ENCODE assay signal across 12 cellular contexts in the genomic region with DNA sequence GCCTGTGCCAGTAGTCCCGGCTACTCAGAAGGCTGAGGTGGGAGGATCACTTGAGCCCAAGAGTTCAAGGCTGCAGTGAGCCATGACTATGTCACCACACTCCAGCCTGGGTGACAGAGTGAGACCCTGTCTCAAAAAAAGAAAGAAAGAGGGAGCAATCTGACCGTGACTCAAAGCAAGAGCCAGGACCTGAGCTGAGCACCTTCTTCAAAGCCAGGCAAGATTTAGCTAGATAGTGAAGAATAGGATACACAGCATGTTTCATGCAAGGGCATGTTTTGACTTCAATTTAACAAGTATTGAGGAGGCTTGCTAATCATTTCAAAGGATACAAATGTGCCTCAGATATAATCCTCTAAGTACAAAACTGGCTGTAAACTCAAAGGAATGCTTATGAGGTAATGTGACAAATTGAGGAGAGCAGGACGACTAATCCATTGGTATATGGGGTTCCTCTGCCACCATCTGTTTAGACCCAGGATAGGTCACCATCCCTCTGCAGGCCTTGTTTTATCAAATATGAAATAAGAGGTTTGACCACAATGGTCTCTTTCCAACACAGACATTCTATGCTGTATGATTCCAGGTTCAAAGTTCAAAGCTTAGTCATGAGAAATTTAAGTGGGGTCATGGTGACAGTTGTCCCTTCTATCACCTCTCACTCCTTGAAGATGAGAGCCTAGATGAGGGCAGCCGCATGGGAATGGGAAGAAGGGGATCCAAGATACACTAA. TPM values are rescaled to one million over a fixed set of nuclear protein-coding genes. Genes with fewer than 3 reads are reported as not detected.
DNase-seq lines count a peak whose midpoint lies in the region; ATAC-seq, FAIRE-seq and TF ChIP-seq lines count a peak whose summit lies in the region.
"Had no signal": no experiment of that assay in that cellular context is flagged by ENCODE, and none has a peak within 500 bp of the region (broad histone marks: within the 10 kb centered on the region; RNA-seq: fewer than 3 reads in every experiment).

No MANE protein-coding gene starts in this region.

- no peaks in the 10 kb centered on the region for H3K4me1 ChIP-seq in smooth muscle cell (ENCODE audit: low read depth)
- H3K4me1 ChIP-seq: neural progenitor cell had no signal

- WGBS in smooth muscle cell (ENCODE audit: low lambda C conversion rate) = 75% methylated on average over 4 of the region's 4 CpGs

- FAIRE-seq in bronchial epithelial cell (lab: Jason Lieb, UNC) = no peak
- FAIRE-seq: A204.1 had no signal

- H3K9me3 ChIP-seq in smooth muscle cell (replicated peaks; ENCODE audit: low read depth) = no peaks in the 10 kb centered on the region

- TF ChIP-seq CTCF in HL-60 (IDR thresholded peaks at IDR 0.05; ENCODE audit: insufficient read depth, low read length) (no peak), bronchial epithelial cell (IDR thresholded peaks at IDR 0.05; ENCODE audit: insufficient read depth, low read length, severe bottlenecking) (no peak), smooth muscle cell (IDR thresholded peaks at IDR 0.05; ENCODE audit: borderline replicate concordance, insufficient read depth, poor library complexity, severe bottlenecking) (no peak)

- H3K79me2 ChIP-seq in smooth muscle cell (ENCODE audit: low read depth) = peaks cover 10% of the 10 kb centered on the region

- H3K4me3 ChIP-seq in HL-60 (replicated peaks; ENCODE audit: insufficient read depth, low read length) = no peak overlapping the region
- H3K4me3 ChIP-seq in bronchial epithelial cell (ENCODE audit: low read depth, low read length) = no peak overlapping the region
- H3K4me3 ChIP-seq in smooth muscle cell = no peak overlapping the region
- H3K4me3 ChIP-seq: neural progenitor cell had no signal

- no peaks in the 10 kb centered on the region for H3K27me3 ChIP-seq in HL-60 (ENCODE audit: insufficient read depth, poor library complexity, severe bottlenecking)
- no peaks in the 10 kb centered on the region for H3K27me3 ChIP-seq in bronchial epithelial cell (ENCODE audit: control insufficient read depth, insufficient read depth, low read length)
- H3K27me3 ChIP-seq in smooth muscle cell (ENCODE audit: low read depth) = no peaks in the 10 kb centered on the region
- H3K27me3 ChIP-seq: neural progenitor cell had no signal

- H4K20me1 ChIP-seq in smooth muscle cell (ENCODE audit: low read depth) = no peaks in the 10 kb centered on the region

- H3K4me2 ChIP-seq in smooth muscle cell = no peak overlapping the region
- H3K4me2 ChIP-seq: neural progenitor cell had no signal

- no peak for DNase-seq in activated CD4-positive, CD25-positive, alpha-beta regulatory T cell (lab: John Stamatoyannopoulos, UW)
- DNase-seq in HL-60 (ENCODE audit: low read depth in 1 of 2, low spot score in 1 of 2) = no peak
- DNase-seq in bronchial epithelial cell (ENCODE audit: low read depth) = peak; percentile 45
- DNase-seq in smooth muscle cell (lab: John Stamatoyannopoulos, UW; ENCODE audit: unreplicated experiment) = no peak
- no peak for DNase-seq in GDM1 (lab: John Stamatoyannopoulos, UW)
- no peak for DNase-seq in SK-N-DZ (ENCODE audit: low spot score)
- DNase-seq in NCI-H524 treated with DMSO at 0.1 percent for 48 hours (lab: John Stamatoyannopoulos, UW) = no peak
- DNase-seq: NCI-H1092, substantia nigra had no signal

- H2AFZ ChIP-seq in smooth muscle cell (ENCODE audit: low read depth) = no peak overlapping the region
- H2AFZ ChIP-seq: neural progenitor cell had no signal

- H3K36me3 ChIP-seq in bronchial epithelial cell (ENCODE audit: control insufficient read depth, insufficient read depth, low read length) (no peaks in the 10 kb centered on the region), smooth muscle cell (ENCODE audit: low read depth) (no peaks in the 10 kb centered on the region)
- H3K36me3 ChIP-seq: neural progenitor cell had no signal

- H3K27ac ChIP-seq in HL-60 (replicated peaks) (peak overlapping the region; percentile 94), smooth muscle cell (ENCODE audit: low read depth) (peak overlapping the region; percentile 30)
- H3K27ac ChIP-seq: neural progenitor cell had no signal

- H3F3A ChIP-seq in smooth muscle cell (ENCODE audit: low read depth) = no peaks in the 10 kb centered on the region

- no peak overlapping the region for H3K9ac ChIP-seq in smooth muscle cell (ENCODE audit: low read depth)
- H3K9ac ChIP-seq: neural progenitor cell had no signal

- ATAC-seq in activated CD4-positive, CD25-positive, alpha-beta regulatory T cell treated with anti-CD3 and anti-CD28 coated beads, Interleukin-2, amount 50 U/mL, for 24 hours = peak; percentile 24 to 33

RNA-seq across cellular contexts. Expression of gene RAB27A, which starts 33.2 kb away (rescaled TPM):
- 7.9 and 22.9 TPM in 2 replicates for total RNA-seq in bronchial epithelial cell
- total RNA-seq in smooth muscle cell = 14.6 and 18.0 TPM in 2 replicates
- polyA plus RNA-seq in smooth muscle cell = 15.6 and 16.6 TPM in 2 replicates
- polyA plus RNA-seq in SK-N-DZ (2014; cell fraction: cytosol; rRNA removed) = 1.1 and 1.2 TPM in 2 replicates
- 0.84 and 2.1 TPM in 2 replicates for polyA plus RNA-seq in SK-N-DZ (2014; cell fraction: nucleus; rRNA removed)

RNA-seq across cellular contexts. Expression of gene RSL24D1, which starts 59.7 kb away (rescaled TPM):
- total RNA-seq in bronchial epithelial cell (155 and 174 TPM in 2 replicates), smooth muscle cell (76.9 and 99.7 TPM in 2 replicates)
- 45.5 and 50.2 TPM in 2 replicates for polyA plus RNA-seq in smooth muscle cell
- polyA plus RNA-seq in SK-N-DZ (2014; cell fraction: cytosol; rRNA removed) = 196 and 213 TPM in 2 replicates
- 91.5 and 129 TPM in 2 replicates for polyA plus RNA-seq in SK-N-DZ (2014; cell fraction: nucleus; rRNA removed)
